In the genomic region with DNA sequence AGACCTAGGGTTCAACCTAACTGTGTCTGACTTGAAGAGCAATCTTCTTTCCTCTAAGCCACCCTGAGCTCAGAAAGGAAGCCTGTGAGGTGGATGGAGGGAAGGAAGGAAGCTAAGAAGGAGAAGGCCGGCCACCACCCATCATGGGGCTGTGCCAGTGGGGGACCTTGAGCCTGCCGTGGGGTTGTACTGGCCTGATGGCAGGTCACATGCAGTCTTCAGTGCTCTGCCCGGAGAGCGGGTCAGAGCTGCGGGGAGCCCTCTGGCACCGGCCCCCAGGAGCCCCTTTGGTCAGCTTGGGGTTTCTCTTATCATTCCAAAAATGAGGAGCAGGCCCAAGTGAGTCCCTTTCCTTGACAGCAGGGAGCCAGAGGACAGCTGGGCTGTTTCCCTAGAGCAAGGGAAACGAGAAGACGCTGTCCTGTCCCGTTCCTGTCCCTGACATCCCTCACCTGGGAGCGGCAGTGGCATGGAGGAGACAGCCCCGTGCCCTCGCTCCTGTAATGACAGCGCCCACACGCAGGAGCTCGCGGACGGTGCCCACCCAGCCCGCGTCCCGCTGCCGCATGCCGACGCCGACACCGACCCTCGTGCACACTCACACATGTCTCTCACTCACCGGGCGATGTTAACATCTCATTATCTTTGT, we compare ENCODE assay signal across 22 cellular contexts. TPM values are rescaled to one million over a fixed set of nuclear protein-coding genes. Genes with fewer than 3 reads are reported as not detected.
A peak's percentile ranks its signal among the peaks of the same experiment; 100 is the strongest.
DNase-seq lines count a peak whose midpoint lies in the region; ATAC-seq and TF ChIP-seq lines count a peak whose summit lies in the region.
"Had no signal": no experiment of that assay in that cellular context is flagged by ENCODE, and none has a peak within 500 bp of the region (broad histone marks: within the 10 kb centered on the region; RNA-seq: fewer than 3 reads in every experiment).

No MANE protein-coding gene starts in this region.

- H3K27me3 Mint-ChIP-seq in natural killer cell treated with Interleukin-12 subunit alpha and Interleukin-12 subunit beta and Interleukin-15 and Interleukin-18, amount 100 ng/mL, for 72 hours: no peaks in the 10 kb centered on the region
- H3K27me3 Mint-ChIP-seq in natural killer cell (ENCODE audit: low read depth in 2 of 2): no peaks in the 10 kb centered on the region

- H3K4me3 ChIP-seq in HEK293 (ENCODE audit: low read depth, low read length): no peak overlapping the region
- H3K4me3 ChIP-seq: SK-N-MC had no signal

- CTCF ChIA-PET in HEK293 (lab: Yijun Ruan, JAX): no interaction called here

- ATAC-seq in natural killer cell treated with Interleukin-12 subunit alpha and Interleukin-12 subunit beta and Interleukin-15 and Interleukin-18, amount 100 ng/mL, for 72 hours: no peak
- ATAC-seq in natural killer cell (no peak), GM18861 (IDR thresholded peaks at IDR 0.05; ENCODE audit: unreplicated experiment) (no peak), GM21528 (IDR thresholded peaks at IDR 0.05; ENCODE audit: low FRiP score, unreplicated experiment) (no peak)

- DNase-seq in natural killer cell treated with Interleukin-12 subunit alpha and Interleukin-12 subunit beta and Interleukin-15 and Interleukin-18, amount 100 ng/mL, for 72 hours (ENCODE audit: low spot score): peak; percentile 57
- no peak for DNase-seq in natural killer cell
- peak; percentile 59 for DNase-seq in mesenteric fat pad (ENCODE audit: low spot score)
- DNase-seq in activated CD8-positive, alpha-beta memory T cell treated with anti-CD3 and anti-CD28 coated beads for 24 hours: no peak
- DNase-seq: ACHN, DMS79 treated with DMSO at 0.1 percent for 48 hours, H9, NCI-H1417, NCI-H187, NCI-H2107, NCI-H510A, NCI-H748 treated with DMSO at 0.1 percent for 48 hours, SHP77 had no signal

- peaks cover 0 to 100% of the 10 kb centered on the region in 2 experiments; a peak in 1 of 3 replicates for H3K36me3 ChIP-seq in HEK293 (ENCODE audit: control insufficient read depth in 2 of 2, insufficient read depth in 1 of 2, low read length in 2 of 2)

- intact Hi-C loops in natural killer cell (cut with micrococcal nuclease): no loop called here

- H3K4me3 Mint-ChIP-seq in natural killer cell treated with Interleukin-12 subunit alpha and Interleukin-12 subunit beta and Interleukin-15 and Interleukin-18, amount 100 ng/mL, for 72 hours: no peak overlapping the region
- no peak overlapping the region for H3K4me3 Mint-ChIP-seq in natural killer cell
- H3K4me3 Mint-ChIP-seq: CD14-positive monocyte, H9 had no signal

- no peak overlapping the region for H3K27ac Mint-ChIP-seq in natural killer cell treated with Interleukin-12 subunit alpha and Interleukin-12 subunit beta and Interleukin-15 and Interleukin-18, amount 100 ng/mL, for 72 hours
- no peak overlapping the region for H3K27ac Mint-ChIP-seq in natural killer cell

- TF ChIP-seq CTCF in natural killer cell (IDR thresholded peaks at IDR 0.05) (no peak), HEK293 (tag by site-specific recombination; IDR thresholded peaks at IDR 0.05) (no peak)

- H3K27ac ChIP-seq in HEK293 (ENCODE audit: extremely low read depth, low read depth, low read length): no peak overlapping the region
- H3K27ac ChIP-seq: SK-N-MC had no signal

- H3K9me3 Mint-ChIP-seq in natural killer cell treated with Interleukin-12 subunit alpha and Interleukin-12 subunit beta and Interleukin-15 and Interleukin-18, amount 100 ng/mL, for 72 hours: no peaks in the 10 kb centered on the region
- no peaks in the 10 kb centered on the region for H3K9me3 Mint-ChIP-seq in natural killer cell
- H3K9me3 Mint-ChIP-seq: CD14-positive monocyte, H9 had no signal

- no peaks in the 10 kb centered on the region for H3K4me1 ChIP-seq in HEK293 (ENCODE audit: control insufficient read depth, insufficient read depth, low read length)

- H3K9me3 ChIP-seq in HEK293 (ENCODE audit: control insufficient read depth, insufficient read depth, low read depth, low read length): no peaks in the 10 kb centered on the region

- POLR2A ChIA-PET in HEK293 (lab: Yijun Ruan, JAX): no interaction called here

- H3K36me3 Mint-ChIP-seq in natural killer cell treated with Interleukin-12 subunit alpha and Interleukin-12 subunit beta and Interleukin-15 and Interleukin-18, amount 100 ng/mL, for 72 hours: no peaks in the 10 kb centered on the region
- no peaks in the 10 kb centered on the region for H3K36me3 Mint-ChIP-seq in natural killer cell

- H3K4me1 Mint-ChIP-seq in natural killer cell treated with Interleukin-12 subunit alpha and Interleukin-12 subunit beta and Interleukin-15 and Interleukin-18, amount 100 ng/mL, for 72 hours (ENCODE audit: low read depth in 2 of 2): no peaks in the 10 kb centered on the region
- no peaks in the 10 kb centered on the region for H3K4me1 Mint-ChIP-seq in natural killer cell
- H3K4me1 Mint-ChIP-seq: CD14-positive monocyte had no signal

TF ChIP-seq in HEK293, 187 proteins besides CTCF, POLR2A, EP300 and RAD21:
- peak; percentile 52; the same call in 1 of the 2 replicates for TF ChIP-seq PRDM4 (tag by site-specific recombination; IDR thresholded peaks at IDR 0.05)
- TF ChIP-seq ZSCAN16 (tag by site-specific recombination; IDR thresholded peaks at IDR 0.05): no peak

RNA-seq across cellular contexts. Expression of gene GBX1, which starts 31.5 kb away (rescaled TPM):
- not detected for total RNA-seq in natural killer cell treated with Interleukin-12 subunit alpha and Interleukin-12 subunit beta and Interleukin-15 and Interleukin-18, amount 100 ng/mL, for 72 hours
- total RNA-seq in natural killer cell (not detected), mesenteric fat pad (not detected)
- total RNA-seq: G401, H9, HT-29, M059J, OCI-LY7 had no signal

RNA-seq across cellular contexts. Expression of gene AGAP3, which starts 49.7 kb away (rescaled TPM):
- 100 to 1,000 TPM in 1 of 2 donors, 10 to 100 TPM in 1; 28.4 to 101 TPM for total RNA-seq in natural killer cell treated with Interleukin-12 subunit alpha and Interleukin-12 subunit beta and Interleukin-15 and Interleukin-18, amount 100 ng/mL, for 72 hours
- total RNA-seq in natural killer cell: 10 to 100 TPM; 27.7 to 46.9 (median 42.8) TPM
- 86.8 TPM for total RNA-seq in mesenteric fat pad

RNA-seq across cellular contexts. Expression of gene ASB10, which starts 51.1 kb away (rescaled TPM):
- total RNA-seq in natural killer cell treated with Interleukin-12 subunit alpha and Interleukin-12 subunit beta and Interleukin-15 and Interleukin-18, amount 100 ng/mL, for 72 hours: not detected
- total RNA-seq in natural killer cell (not detected), mesenteric fat pad (not detected)
- total RNA-seq: G401, H9, HT-29, M059J, OCI-LY7 had no signal

RNA-seq across cellular contexts. Expression of gene TMUB1, which starts 52.7 kb away (rescaled TPM):
- total RNA-seq in natural killer cell treated with Interleukin-12 subunit alpha and Interleukin-12 subunit beta and Interleukin-15 and Interleukin-18, amount 100 ng/mL, for 72 hours: 10 to 100 TPM; 65.5 to 73.1 TPM
- total RNA-seq in natural killer cell (10 to 100 TPM; 44.1 to 49.8 (median 47.3) TPM), mesenteric fat pad (31.9 TPM)

RNA-seq across cellular contexts. Expression of gene FASTK, which starts 55.4 kb away (rescaled TPM):
- 100 to 1,000 TPM in 1 of 2 donors, 10 to 100 TPM in 1; 84.4 to 131 TPM for total RNA-seq in natural killer cell treated with Interleukin-12 subunit alpha and Interleukin-12 subunit beta and Interleukin-15 and Interleukin-18, amount 100 ng/mL, for 72 hours
- total RNA-seq in natural killer cell: 10 to 100 TPM; 72.8 to 89.4 (median 85.2) TPM
- 59.3 TPM for total RNA-seq in mesenteric fat pad

Comparison
In these comparisons a context has a peak if more than half of its experiments do, and no peak if none do; other contexts are left out.
1. DNase-seq: peak in natural killer cell treated with Interleukin-12 subunit alpha and Interleukin-12 subunit beta and Interleukin-15 and Interleukin-18, amount 100 ng/mL, for 72 hours (single experiment) and mesenteric fat pad (single experiment); none in natural killer cell (single experiment) and activated CD8-positive, alpha-beta memory T cell treated with anti-CD3 and anti-CD28 coated beads for 24 hours (single experiment).